ENCODE assay signal across 18 cellular contexts in the genomic region with DNA sequence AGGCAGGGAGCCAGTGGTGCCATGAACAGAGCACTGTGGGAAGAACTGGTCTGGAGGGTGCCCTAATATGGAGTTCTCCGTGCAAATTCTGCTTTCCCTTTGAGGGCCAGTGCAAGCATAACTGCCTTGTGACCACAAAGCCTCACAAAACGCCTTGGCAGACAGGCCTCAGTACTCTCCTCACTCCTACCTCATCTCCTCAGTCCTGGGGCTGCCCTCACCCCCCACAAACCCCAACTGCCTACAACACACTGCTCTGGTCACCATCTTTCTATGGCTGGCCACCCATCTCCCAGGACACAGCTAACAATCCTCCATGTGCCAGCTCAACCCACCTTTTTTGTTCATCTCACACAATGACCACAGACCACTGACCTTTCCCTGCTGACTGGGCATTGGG. TPM values are rescaled to one million over a fixed set of nuclear protein-coding genes. Genes with fewer than 3 reads are reported as not detected.
A peak's percentile ranks its signal among the peaks of the same experiment; 100 is the strongest.
DNase-seq lines count a peak whose midpoint lies in the region; ATAC-seq and TF ChIP-seq lines count a peak whose summit lies in the region.
"Had no signal": no experiment of that assay in that cellular context is flagged by ENCODE, and none has a peak within 500 bp of the region (broad histone marks: within the 10 kb centered on the region; RNA-seq: fewer than 3 reads in every experiment).

No MANE protein-coding gene starts in this region.

- H3K9me3 ChIP-seq in CD4-positive, CD25-positive, alpha-beta regulatory T cell (ENCODE audit: control insufficient read depth in 2 of 2, low read length in 2 of 2): no peaks in the 10 kb centered on the region
- H3K9me3 ChIP-seq in CD8-positive, alpha-beta memory T cell (ENCODE audit: low read length): no peaks in the 10 kb centered on the region

- H3K4me1 Mint-ChIP-seq in CD4-positive, CD25-positive, alpha-beta regulatory T cell: peaks cover 2 to 13% (median 10%) of the 10 kb centered on the region in 4 donors
- peaks cover 0 to 4% (median under 1%) of the 10 kb centered on the region in 3 donors for H3K4me1 Mint-ChIP-seq in CD8-positive, alpha-beta memory T cell
- peaks cover 24% of the 10 kb centered on the region for H3K4me1 Mint-ChIP-seq in activated T-helper 1 cell treated with anti-CD3 and anti-CD28 coated beads, Interleukin-12 subunit alpha, Interleukin-12 subunit beta, Interleukin-2, Interleukin-4 antibody, amounts not matched to agents 30 ng/mL and 10 ng/mL and 1 ng/mL, durations not matched to agents 14 hours and 24 hours and 36 hours (ENCODE audit: low read depth)

- H3K27me3 ChIP-seq in CD4-positive, CD25-positive, alpha-beta regulatory T cell (ENCODE audit: control insufficient read depth, insufficient read depth, low read length): no peaks in the 10 kb centered on the region
- H3K27me3 ChIP-seq in CD8-positive, alpha-beta memory T cell (ENCODE audit: insufficient read depth, low read length, poor library complexity, severe bottlenecking): no peaks in the 10 kb centered on the region
- H3K27me3 ChIP-seq: esophagus muscularis mucosa had no signal

- peaks cover 35% of the 10 kb centered on the region for H3K36me3 ChIP-seq in CD4-positive, CD25-positive, alpha-beta regulatory T cell (ENCODE audit: control insufficient read depth, insufficient read depth, low read length)
- H3K36me3 ChIP-seq in CD8-positive, alpha-beta memory T cell (ENCODE audit: insufficient read depth, low read length): peaks cover 16% of the 10 kb centered on the region

- no peak for ATAC-seq in CD4-positive, CD25-positive, alpha-beta regulatory T cell (ENCODE audit: low read depth in 2 of 2)
- ATAC-seq: PC-3 had no signal

- peak overlapping the region in 1 of 4 donors; percentile 60 for H3K4me3 Mint-ChIP-seq in CD4-positive, CD25-positive, alpha-beta regulatory T cell
- peak overlapping the region in 1 of 7 donors; percentile 34 for H3K4me3 Mint-ChIP-seq in CD8-positive, alpha-beta memory T cell
- H3K4me3 Mint-ChIP-seq in activated T-helper 1 cell treated with anti-CD3 and anti-CD28 coated beads, Interleukin-12 subunit alpha, Interleukin-12 subunit beta, Interleukin-2, Interleukin-4 antibody, amounts not matched to agents 30 ng/mL and 10 ng/mL and 1 ng/mL, durations not matched to agents 14 hours and 24 hours and 36 hours: no peak overlapping the region

- DNase-seq in CD4-positive, CD25-positive, alpha-beta regulatory T cell: no peak
- no peak for DNase-seq in CD8-positive, alpha-beta memory T cell
- no peak for DNase-seq in activated T-helper 1 cell treated with anti-CD3 and anti-CD28 coated beads, Interleukin-12 subunit alpha, Interleukin-12 subunit beta, Interleukin-2, Interleukin-4 antibody, amounts not matched to agents 30 ng/mL and 10 ng/mL and 1 ng/mL, durations not matched to agents 14 hours and 24 hours and 36 hours (ENCODE audit: low spot score)
- DNase-seq in iPS-NIHi11 (ENCODE audit: low spot score) (peak; percentile 1), GM13977 (ENCODE audit: low spot score) (no peak), GM19240 (ENCODE audit: insufficient read length, low spot score) (no peak), DMS79 treated with DMSO at 0.1 percent for 48 hours (lab: John Stamatoyannopoulos, UW) (no peak)
- DNase-seq: activated CD4-positive, alpha-beta T cell treated with anti-CD3 and anti-CD28 coated beads for 1 hour; effector CD8-positive, alpha-beta T cell; GOT3; hippocampal formation; NCI-H1105 treated with DMSO at 0.1 percent for 48 hours; NCI-H446; PC-3; SHP77 treated with DMSO at 0.1 percent for 48 hours; SW 1271 had no signal

- in situ Hi-C loops in GM13977 (cut with MboI; ENCODE audit: low pct_unique_long_range_greater_than_20kb, low sequenced_read_pairs, unreplicated experiment): loop anchor here (25.0 kb wide), 1 partner anchor 1592 kb away; no protein-coding TSS in a partner anchor

- CTCF ChIA-PET in CD8-positive, alpha-beta memory T cell (lab: Charles Lee): no interaction called here

- TF ChIP-seq CTCF in GM13977 (IDR thresholded peaks at IDR 0.05; ENCODE audit: extremely low read depth, insufficient read depth, missing control alignments): no peak

- POLR2A ChIA-PET in CD8-positive, alpha-beta memory T cell (lab: Charles Lee): no interaction called here

- H3K27me3 Mint-ChIP-seq in CD4-positive, CD25-positive, alpha-beta regulatory T cell: no peaks in the 10 kb centered on the region
- H3K27me3 Mint-ChIP-seq in CD8-positive, alpha-beta memory T cell: no peaks in the 10 kb centered on the region
- no peaks in the 10 kb centered on the region for H3K27me3 Mint-ChIP-seq in activated T-helper 1 cell treated with anti-CD3 and anti-CD28 coated beads, Interleukin-12 subunit alpha, Interleukin-12 subunit beta, Interleukin-2, Interleukin-4 antibody, amounts not matched to agents 30 ng/mL and 10 ng/mL and 1 ng/mL, durations not matched to agents 14 hours and 24 hours and 36 hours (ENCODE audit: insufficient read depth)

- H3K4me1 ChIP-seq in CD4-positive, CD25-positive, alpha-beta regulatory T cell (ENCODE audit: control insufficient read depth, insufficient read depth, low read length, poor library complexity, severe bottlenecking): no peaks in the 10 kb centered on the region
- H3K4me1 ChIP-seq in CD8-positive, alpha-beta memory T cell (ENCODE audit: insufficient read depth, low read length): no peaks in the 10 kb centered on the region
- H3K4me1 ChIP-seq: esophagus muscularis mucosa had no signal

- H3K9me3 Mint-ChIP-seq in CD4-positive, CD25-positive, alpha-beta regulatory T cell: peaks cover 0 to 4% (median 0%) of the 10 kb centered on the region in 7 donors
- H3K9me3 Mint-ChIP-seq in CD8-positive, alpha-beta memory T cell: no peaks in the 10 kb centered on the region
- no peaks in the 10 kb centered on the region for H3K9me3 Mint-ChIP-seq in activated T-helper 1 cell treated with anti-CD3 and anti-CD28 coated beads, Interleukin-12 subunit alpha, Interleukin-12 subunit beta, Interleukin-2, Interleukin-4 antibody, amounts not matched to agents 30 ng/mL and 10 ng/mL and 1 ng/mL, durations not matched to agents 14 hours and 24 hours and 36 hours

- intact Hi-C loops in activated T-helper 1 cell treated with anti-CD3 and anti-CD28 coated beads, Interleukin-12 subunit alpha, Interleukin-12 subunit beta, Interleukin-2, Interleukin-4 antibody, amounts not matched to agents 30 ng/mL and 10 ng/mL and 1 ng/mL, durations not matched to agents 14 hours and 24 hours and 36 hours (cut with micrococcal nuclease): no loop called here

- H3K27ac Mint-ChIP-seq in CD4-positive, CD25-positive, alpha-beta regulatory T cell: peak overlapping the region; percentile 57 to 87 (median 71)
- peak overlapping the region in 6 of 8 donors; percentile 4 to 86 (median 36) for H3K27ac Mint-ChIP-seq in CD8-positive, alpha-beta memory T cell
- peak overlapping the region; percentile 81 for H3K27ac Mint-ChIP-seq in activated T-helper 1 cell treated with anti-CD3 and anti-CD28 coated beads, Interleukin-12 subunit alpha, Interleukin-12 subunit beta, Interleukin-2, Interleukin-4 antibody, amounts not matched to agents 30 ng/mL and 10 ng/mL and 1 ng/mL, durations not matched to agents 14 hours and 24 hours and 36 hours

- peaks cover 27% of the 10 kb centered on the region for H3K36me3 Mint-ChIP-seq in CD4-positive, CD25-positive, alpha-beta regulatory T cell
- H3K36me3 Mint-ChIP-seq in CD8-positive, alpha-beta memory T cell: peaks cover 0 to 52% (median 8%) of the 10 kb centered on the region in 3 donors
- peaks cover 48% of the 10 kb centered on the region for H3K36me3 Mint-ChIP-seq in activated T-helper 1 cell treated with anti-CD3 and anti-CD28 coated beads, Interleukin-12 subunit alpha, Interleukin-12 subunit beta, Interleukin-2, Interleukin-4 antibody, amounts not matched to agents 30 ng/mL and 10 ng/mL and 1 ng/mL, durations not matched to agents 14 hours and 24 hours and 36 hours (ENCODE audit: low read depth)

- no peak overlapping the region for H3K4me3 ChIP-seq in CD4-positive, CD25-positive, alpha-beta regulatory T cell (ENCODE audit: low read depth, low read length)
- no peak overlapping the region for H3K4me3 ChIP-seq in CD8-positive, alpha-beta memory T cell (ENCODE audit: low read length)
- H3K4me3 ChIP-seq: esophagus muscularis mucosa had no signal

- H3K27ac ChIP-seq in CD4-positive, CD25-positive, alpha-beta regulatory T cell (ENCODE audit: insufficient read depth, low read length, poor library complexity, severe bottlenecking): no peak overlapping the region
- no peak overlapping the region for H3K27ac ChIP-seq in CD8-positive, alpha-beta memory T cell (ENCODE audit: low read depth, low read length)
- H3K27ac ChIP-seq: esophagus muscularis mucosa had no signal

RNA-seq across cellular contexts. Expression of a gene that starts 8.9 kb away (rescaled TPM):
- total RNA-seq in CD4-positive, CD25-positive, alpha-beta regulatory T cell: 147 TPM
- 100 to 1,000 TPM; 379 to 538 (median 452) TPM for polyA plus RNA-seq in CD4-positive, CD25-positive, alpha-beta regulatory T cell
- 100 to 1,000 TPM; 197 to 205 TPM for total RNA-seq in CD8-positive, alpha-beta memory T cell
- 334 TPM for polyA plus RNA-seq in CD8-positive, alpha-beta memory T cell
- 228 and 241 TPM in 2 replicates for total RNA-seq in activated T-helper 1 cell treated with anti-CD3 and anti-CD28 coated beads, Interleukin-12 subunit alpha, Interleukin-12 subunit beta, Interleukin-2, Interleukin-4 antibody, amounts not matched to agents 30 ng/mL and 10 ng/mL and 1 ng/mL, durations not matched to agents 14 hours and 24 hours and 36 hours

RNA-seq across cellular contexts. Expression of a gene that starts 9.1 kb away (rescaled TPM):
- 86.3 TPM for total RNA-seq in CD4-positive, CD25-positive, alpha-beta regulatory T cell
- polyA plus RNA-seq in CD4-positive, CD25-positive, alpha-beta regulatory T cell: 10 to 100 TPM; 12.9 to 22.6 (median 21.8) TPM
- 10 to 100 TPM; 76.6 to 80.6 TPM for total RNA-seq in CD8-positive, alpha-beta memory T cell
- 16.5 TPM for polyA plus RNA-seq in CD8-positive, alpha-beta memory T cell
- 101 and 102 TPM in 2 replicates for total RNA-seq in activated T-helper 1 cell treated with anti-CD3 and anti-CD28 coated beads, Interleukin-12 subunit alpha, Interleukin-12 subunit beta, Interleukin-2, Interleukin-4 antibody, amounts not matched to agents 30 ng/mL and 10 ng/mL and 1 ng/mL, durations not matched to agents 14 hours and 24 hours and 36 hours

RNA-seq across cellular contexts. Expression of a gene that starts 14.7 kb away (rescaled TPM):
- 20.4 TPM for total RNA-seq in CD4-positive, CD25-positive, alpha-beta regulatory T cell
- polyA plus RNA-seq in CD4-positive, CD25-positive, alpha-beta regulatory T cell: under 1 TPM in 1 of 4 donors, not detected in 3; 0.61 TPM
- total RNA-seq in CD8-positive, alpha-beta memory T cell: 1 to 10 TPM; 4.6 to 6.5 TPM
- not detected for polyA plus RNA-seq in CD8-positive, alpha-beta memory T cell
- total RNA-seq in activated T-helper 1 cell treated with anti-CD3 and anti-CD28 coated beads, Interleukin-12 subunit alpha, Interleukin-12 subunit beta, Interleukin-2, Interleukin-4 antibody, amounts not matched to agents 30 ng/mL and 10 ng/mL and 1 ng/mL, durations not matched to agents 14 hours and 24 hours and 36 hours: 16.1 and 17.2 TPM in 2 replicates

RNA-seq across cellular contexts. Expression of a gene that starts 58.6 kb away (rescaled TPM):
- 431 TPM for total RNA-seq in CD4-positive, CD25-positive, alpha-beta regulatory T cell
- 100 to 1,000 TPM; 104 to 144 (median 130) TPM for polyA plus RNA-seq in CD4-positive, CD25-positive, alpha-beta regulatory T cell
- 100 to 1,000 TPM; 180 to 197 TPM for total RNA-seq in CD8-positive, alpha-beta memory T cell
- polyA plus RNA-seq in CD8-positive, alpha-beta memory T cell: 184 TPM
- total RNA-seq in activated T-helper 1 cell treated with anti-CD3 and anti-CD28 coated beads, Interleukin-12 subunit alpha, Interleukin-12 subunit beta, Interleukin-2, Interleukin-4 antibody, amounts not matched to agents 30 ng/mL and 10 ng/mL and 1 ng/mL, durations not matched to agents 14 hours and 24 hours and 36 hours: 302 and 313 TPM in 2 replicates
- total RNA-seq: M059J, PC-3 had no signal
